Comparison of ENCODE assay signal across 8 cellular contexts in the genomic region with DNA sequence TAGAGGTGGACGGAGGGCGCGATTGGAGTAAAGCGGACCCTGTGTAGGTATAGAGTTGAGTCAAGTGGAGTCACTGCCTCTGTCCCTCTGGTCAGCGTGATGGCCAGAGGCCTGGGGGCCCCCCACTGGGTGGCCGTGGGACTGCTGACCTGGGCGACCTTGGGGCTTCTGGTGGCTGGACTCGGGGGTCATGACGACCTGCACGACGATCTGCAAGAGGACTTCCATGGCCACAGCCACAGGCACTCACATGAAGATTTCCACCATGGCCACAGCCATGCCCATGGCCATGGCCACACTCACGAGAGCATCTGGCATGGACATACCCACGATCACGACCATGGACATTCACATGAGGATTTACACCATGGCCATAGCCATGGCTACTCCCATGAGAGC. TPM values are rescaled to one million over a fixed set of nuclear protein-coding genes. Genes with fewer than 3 reads are reported as not detected.
A peak's percentile ranks its signal among the peaks of the same experiment; 100 is the strongest.
DNase-seq lines count a peak whose midpoint lies in the region; ATAC-seq, FAIRE-seq and TF ChIP-seq lines count a peak whose summit lies in the region.

No MANE protein-coding gene starts in this region.

- peaks cover 12% of the 10 kb centered on the region for H3K27me3 ChIP-seq in HUES48 (ENCODE audit: control insufficient read depth, insufficient read depth, low read length)

- H3K4me1 Mint-ChIP-seq in mesothelial cell of epicardium: peaks cover 71% of the 10 kb centered on the region

- TF ChIP-seq RAD21 in A549 (conservative IDR thresholded peaks at IDR 0.05 in 1 of 2, IDR thresholded peaks at IDR 0.05 in 1 of 2): no peak

- peak overlapping the region; percentile 89 for H3K9ac ChIP-seq in HUES48 (ENCODE audit: low read depth, low read length)

- no peak for TF ChIP-seq POLR2A in A549 (IDR thresholded peaks at IDR 0.05; ENCODE audit: low read length)

- TF ChIP-seq CTCF in A549 (IDR thresholded peaks at IDR 0.05): no peak
- TF ChIP-seq CTCF in mesothelial cell of epicardium (IDR thresholded peaks at IDR 0.05; ENCODE audit: unreplicated experiment): no peak

- H3K4me3 Mint-ChIP-seq in mesothelial cell of epicardium: peak overlapping the region; percentile 99

- peaks cover 23% of the 10 kb centered on the region for H3K36me3 ChIP-seq in HUES48 (ENCODE audit: control insufficient read depth, insufficient read depth, low read length)

- H3K4me1 ChIP-seq in A549 (peaks cover 38% of the 10 kb centered on the region), HUES48 (ENCODE audit: control insufficient read depth, insufficient read depth, low read length) (peaks cover 16% of the 10 kb centered on the region)

- ATAC-seq in A549: no peak

- no peak for FAIRE-seq in A549 (lab: Jason Lieb, UNC)

- H3K27me3 Mint-ChIP-seq in mesothelial cell of epicardium (ENCODE audit: low read depth): no peaks in the 10 kb centered on the region

- WGBS in A549 (ENCODE audit: missing lambda C conversion rate): 3% methylated on average over 11 of the region's 14 CpGs

- H3K9me3 Mint-ChIP-seq in mesothelial cell of epicardium: no peaks in the 10 kb centered on the region

- DNase-seq in A549 (ENCODE audit: low read depth in 1 of 2, low spot score in 1 of 2) (no peak), caudate nucleus (lab: John Stamatoyannopoulos, UW) (no peak), mesothelial cell of epicardium (ENCODE audit: low spot score in 2 of 2, unreplicated experiment in 2 of 2) (no peak), NCI-H345 (lab: John Stamatoyannopoulos, UW) (no peak), GOT3 (lab: John Stamatoyannopoulos, UW) (no peak), DMS 273 (lab: John Stamatoyannopoulos, UW; ENCODE audit: unreplicated experiment) (no peak)
- no peak for DNase-seq in activated CD4-positive, alpha-beta T cell treated with anti-CD3 and anti-CD28 coated beads for 1 hour

- H3K36me3 Mint-ChIP-seq in mesothelial cell of epicardium: peaks cover 19% of the 10 kb centered on the region

- peak overlapping the region; percentile 99 for H3K27ac Mint-ChIP-seq in mesothelial cell of epicardium

- peak overlapping the region; percentile 97 for H3K4me2 ChIP-seq in A549

- H3K4me3 ChIP-seq in A549 (peak overlapping the region; percentile 98), HUES48 (ENCODE audit: low read depth, low read length) (peak overlapping the region; percentile 92)

- H3K27ac ChIP-seq in A549 (peak overlapping the region; percentile 97 to 100), HUES48 (ENCODE audit: low read depth, low read length) (peak overlapping the region; percentile 98), caudate nucleus (ENCODE audit: low read depth, low read length) (peak overlapping the region; percentile 96)

- CTCF ChIA-PET in A549 (lab: Yijun Ruan, JAX): interaction anchor here (0.6 kb wide), 1 partner anchor 21 kb away, joined by 3 read pairs; no protein-coding TSS in a partner anchor

- POLR2A ChIA-PET in A549 (lab: Yijun Ruan, JAX): no interaction called here

- no peak for TF ChIP-seq EP300 in A549 (IDR thresholded peaks at IDR 0.05)

- H3K9me3 ChIP-seq in A549 (no peaks in the 10 kb centered on the region), HUES48 (ENCODE audit: control insufficient read depth, insufficient read depth, low read length) (no peaks in the 10 kb centered on the region)

TF ChIP-seq in A549, 52 proteins besides CTCF, POLR2A, EP300 and RAD21:
- peak; percentile 5; the same call in 1 of the 2 replicates for TF ChIP-seq KDM5A (IDR thresholded peaks at IDR 0.05)
- no peak for TF ChIP-seq HDAC2 (IDR thresholded peaks at IDR 0.05)

RNA-seq across cellular contexts. Expression of gene SLC39A7, which starts 0.5 kb away (rescaled TPM):
- 59.0 and 66.5 TPM in 2 replicates for polyA plus RNA-seq in A549 (2011; rRNA removed)
- polyA plus RNA-seq in A549 (2012; cell fraction: cytosol; rRNA removed): 64.6 and 64.9 TPM in 2 replicates
- 47.0 and 53.6 TPM in 2 replicates for polyA plus RNA-seq in A549 (2012; cell fraction: nucleus; rRNA removed)
- 104 to 125 TPM (median 122 TPM) in 3 replicates for polyA plus RNA-seq in A549 (2017; fragmentation: RNase III; extraction: RNeasy Plus Mini Kit Qiagen cat#74134 plus additional on column Dnase treatment)
- polyA minus RNA-seq in A549 (2011; rRNA and poly(A)+ RNA removed): 37.2 and 39.7 TPM in 2 replicates
- 138 to 140 TPM (median 140 TPM) in 3 replicates for total RNA-seq in mesothelial cell of epicardium

RNA-seq across cellular contexts. Expression of gene RXRB, which starts 0.7 kb away (rescaled TPM):
- polyA plus RNA-seq in A549 (2011; rRNA removed): 15.6 and 21.1 TPM in 2 replicates
- 13.6 and 18.5 TPM in 2 replicates for polyA plus RNA-seq in A549 (2012; cell fraction: cytosol; rRNA removed)
- polyA plus RNA-seq in A549 (2012; cell fraction: nucleus; rRNA removed): 43.2 and 51.7 TPM in 2 replicates
- 19.1 to 21.3 TPM (median 20.3 TPM) in 3 replicates for polyA plus RNA-seq in A549 (2017; fragmentation: RNase III; extraction: RNeasy Plus Mini Kit Qiagen cat#74134 plus additional on column Dnase treatment)
- polyA minus RNA-seq in A549 (2011; rRNA and poly(A)+ RNA removed): 24.3 and 29.0 TPM in 2 replicates
- 67.6 to 70.4 TPM (median 70.3 TPM) in 3 replicates for total RNA-seq in mesothelial cell of epicardium

RNA-seq across cellular contexts. Expression of gene HSD17B8, which starts 3.3 kb away (rescaled TPM):
- polyA plus RNA-seq in A549 (2011; rRNA removed) (15.9 and 16.5 TPM in 2 replicates), A549 (2017; fragmentation: RNase III; extraction: RNeasy Plus Mini Kit Qiagen cat#74134 plus additional on column Dnase treatment) (9.3 to 9.6 TPM (median 9.5 TPM) in 3 replicates)
- polyA plus RNA-seq in A549 (2012; cell fraction: cytosol; rRNA removed): 35.1 and 37.4 TPM in 2 replicates
- 33.3 and 45.0 TPM in 2 replicates for polyA plus RNA-seq in A549 (2012; cell fraction: nucleus; rRNA removed)
- polyA minus RNA-seq in A549 (2011; rRNA and poly(A)+ RNA removed): 13.6 and 16.6 TPM in 2 replicates
- total RNA-seq in mesothelial cell of epicardium: 15.0 to 15.3 TPM (median 15.1 TPM) in 3 replicates

RNA-seq across cellular contexts. Expression of gene RING1, which starts 7.2 kb away (rescaled TPM):
- polyA plus RNA-seq in A549 (2011; rRNA removed): 12.7 and 14.6 TPM in 2 replicates
- 25.2 and 28.3 TPM in 2 replicates for polyA plus RNA-seq in A549 (2012; cell fraction: cytosol; rRNA removed)
- 28.3 and 35.9 TPM in 2 replicates for polyA plus RNA-seq in A549 (2012; cell fraction: nucleus; rRNA removed)
- polyA plus RNA-seq in A549 (2017; fragmentation: RNase III; extraction: RNeasy Plus Mini Kit Qiagen cat#74134 plus additional on column Dnase treatment): 31.4 to 39.0 TPM (median 35.0 TPM) in 3 replicates
- polyA minus RNA-seq in A549 (2011; rRNA and poly(A)+ RNA removed): 12.6 and 14.2 TPM in 2 replicates
- 55.8 to 59.0 TPM (median 56.0 TPM) in 3 replicates for total RNA-seq in mesothelial cell of epicardium

RNA-seq across cellular contexts. Expression of gene COL11A2, which starts 8.9 kb away (rescaled TPM):
- 0.66 and 0.73 TPM in 2 replicates for polyA plus RNA-seq in A549 (2011; rRNA removed)
- 0.40 and 0.47 TPM in 2 replicates for polyA plus RNA-seq in A549 (2012; cell fraction: cytosol; rRNA removed)
- polyA plus RNA-seq in A549 (2012; cell fraction: nucleus; rRNA removed): 5.3 and 6.0 TPM in 2 replicates
- 0.93 to 1.3 TPM (median 1.1 TPM) in 3 replicates for polyA plus RNA-seq in A549 (2017; fragmentation: RNase III; extraction: RNeasy Plus Mini Kit Qiagen cat#74134 plus additional on column Dnase treatment)
- polyA minus RNA-seq in A549 (2011; rRNA and poly(A)+ RNA removed): 0.19 and 0.33 TPM in 2 replicates
- total RNA-seq in mesothelial cell of epicardium: 12.6 to 14.4 TPM (median 14.2 TPM) in 3 replicates
